In the genomic region with DNA sequence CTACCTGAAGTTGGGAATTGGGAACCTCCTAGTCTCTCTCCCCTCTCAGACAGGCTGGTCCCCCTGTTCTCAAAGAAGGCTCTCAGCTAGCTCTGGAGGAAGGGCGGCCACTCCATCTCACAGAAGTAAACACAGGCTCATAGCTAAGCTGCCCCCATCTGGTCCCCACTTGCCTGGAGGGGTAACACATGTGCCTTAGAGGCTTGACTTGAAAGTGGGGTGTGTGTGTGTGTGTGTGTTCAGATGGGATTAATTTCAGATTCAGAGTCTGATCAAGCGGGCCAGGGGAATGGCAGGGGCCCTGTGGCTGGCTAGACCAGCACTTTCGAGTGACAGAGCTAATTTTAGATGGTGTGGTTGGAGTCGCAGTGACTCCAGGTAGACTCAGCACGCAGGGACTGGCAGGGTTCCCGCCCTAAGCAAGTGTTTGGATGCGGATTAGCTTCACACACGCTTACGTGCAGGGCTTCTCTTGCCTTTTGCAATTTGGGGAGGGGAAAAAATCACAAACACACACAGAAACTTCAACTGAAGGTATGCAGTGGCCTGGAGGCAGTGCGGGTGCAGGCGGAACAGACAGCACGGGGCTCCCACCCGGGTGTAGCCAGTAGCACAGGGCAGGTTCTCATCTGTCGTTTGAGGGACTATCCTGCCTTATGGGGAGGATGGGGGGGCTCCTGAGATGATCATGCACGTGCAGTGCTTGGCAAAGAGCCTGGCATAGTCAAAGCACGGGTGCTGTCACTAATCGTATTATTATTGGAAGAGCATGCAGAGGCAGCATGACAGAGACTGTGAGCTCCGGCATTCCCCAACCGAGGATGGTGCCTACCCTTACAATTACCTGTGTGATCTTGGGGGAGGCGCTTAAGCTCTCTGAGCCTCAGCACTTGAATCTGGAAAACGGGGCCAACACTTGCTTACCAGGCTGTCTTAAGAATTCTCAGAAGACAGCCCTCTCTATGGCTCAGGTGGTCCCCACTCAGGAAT, we compare ENCODE assay signal across 1 cellular context.
TF ChIP-seq lines count a peak whose summit lies in the region.

No MANE protein-coding gene starts in this region.

TF ChIP-seq in A549, 52 proteins besides CTCF, POLR2A, EP300 and RAD21 (continued from another document):
- TF ChIP-seq, protein P1, sequence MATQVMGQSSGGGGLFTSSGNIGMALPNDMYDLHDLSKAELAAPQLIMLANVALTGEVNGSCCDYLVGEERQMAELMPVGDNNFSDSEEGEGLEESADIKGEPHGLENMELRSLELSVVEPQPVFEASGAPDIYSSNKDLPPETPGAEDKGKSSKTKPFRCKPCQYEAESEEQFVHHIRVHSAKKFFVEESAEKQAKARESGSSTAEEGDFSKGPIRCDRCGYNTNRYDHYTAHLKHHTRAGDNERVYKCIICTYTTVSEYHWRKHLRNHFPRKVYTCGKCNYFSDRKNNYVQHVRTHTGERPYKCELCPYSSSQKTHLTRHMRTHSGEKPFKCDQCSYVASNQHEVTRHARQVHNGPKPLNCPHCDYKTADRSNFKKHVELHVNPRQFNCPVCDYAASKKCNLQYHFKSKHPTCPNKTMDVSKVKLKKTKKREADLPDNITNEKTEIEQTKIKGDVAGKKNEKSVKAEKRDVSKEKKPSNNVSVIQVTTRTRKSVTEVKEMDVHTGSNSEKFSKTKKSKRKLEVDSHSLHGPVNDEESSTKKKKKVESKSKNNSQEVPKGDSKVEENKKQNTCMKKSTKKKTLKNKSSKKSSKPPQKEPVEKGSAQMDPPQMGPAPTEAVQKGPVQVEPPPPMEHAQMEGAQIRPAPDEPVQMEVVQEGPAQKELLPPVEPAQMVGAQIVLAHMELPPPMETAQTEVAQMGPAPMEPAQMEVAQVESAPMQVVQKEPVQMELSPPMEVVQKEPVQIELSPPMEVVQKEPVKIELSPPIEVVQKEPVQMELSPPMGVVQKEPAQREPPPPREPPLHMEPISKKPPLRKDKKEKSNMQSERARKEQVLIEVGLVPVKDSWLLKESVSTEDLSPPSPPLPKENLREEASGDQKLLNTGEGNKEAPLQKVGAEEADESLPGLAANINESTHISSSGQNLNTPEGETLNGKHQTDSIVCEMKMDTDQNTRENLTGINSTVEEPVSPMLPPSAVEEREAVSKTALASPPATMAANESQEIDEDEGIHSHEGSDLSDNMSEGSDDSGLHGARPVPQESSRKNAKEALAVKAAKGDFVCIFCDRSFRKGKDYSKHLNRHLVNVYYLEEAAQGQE (IDR thresholded peaks at IDR 0.05) = no peak
